21 cellular contexts compared by ENCODE assay signal in genomic region chr7:27124979-27125689, GRCh38. TPM values are rescaled to one million over a fixed set of nuclear protein-coding genes. Genes with fewer than 3 reads are reported as not detected.
A peak's percentile ranks its signal among the peaks of the same experiment; 100 is the strongest.
DNase-seq lines count a peak whose midpoint lies in the region; ATAC-seq and TF ChIP-seq lines count a peak whose summit lies in the region.
"Had no signal": no experiment of that assay in that cellular context is flagged by ENCODE, and none has a peak within 500 bp of the region (broad histone marks: within the 10 kb centered on the region; RNA-seq: fewer than 3 reads in every experiment).

No MANE protein-coding gene starts in this region.

- H3K9me3 Mint-ChIP-seq in HFFc6, result no peaks in the 10 kb centered on the region
- H3K9me3 Mint-ChIP-seq: activated naive CD8-positive, alpha-beta T cell treated with anti-CD3 and anti-CD28 coated beads, Interleukin-2, amount 50 U/mL, for 24 hours; CD8-positive, alpha-beta T cell; naive thymus-derived CD8-positive, alpha-beta T cell had no signal

- TF ChIP-seq POLR2A in esophagus muscularis mucosa (IDR thresholded peaks at IDR 0.05; ENCODE audit: low read depth), result no peak

- no peak for TF ChIP-seq EP300 in esophagus muscularis mucosa (IDR thresholded peaks at IDR 0.05)

- H3K9ac ChIP-seq in muscle layer of colon (ENCODE audit: low read length), result no peak overlapping the region
- no peak overlapping the region for H3K9ac ChIP-seq in subcutaneous abdominal adipose tissue (ENCODE audit: low read length in 5 of 5)

- H3K36me3 Mint-ChIP-seq in HFFc6 (ENCODE audit: low read depth), result peaks cover 11% of the 10 kb centered on the region; the same call in 1 of the 2 replicates
- H3K36me3 Mint-ChIP-seq: CD8-positive, alpha-beta T cell; naive thymus-derived CD8-positive, alpha-beta T cell had no signal

- TF ChIP-seq CTCF in HFFc6 (IDR thresholded peaks at IDR 0.05) (no peak), esophagus muscularis mucosa (IDR thresholded peaks at IDR 0.05) (no peak)

- peak overlapping the region in 3 of 4 donors; percentile 50 to 75 (median 68) for H3K4me3 ChIP-seq in esophagus muscularis mucosa
- no peak overlapping the region for H3K4me3 ChIP-seq in muscle layer of colon (ENCODE audit: low read depth in 1 of 2, low read length in 2 of 2)
- no peak overlapping the region for H3K4me3 ChIP-seq in subcutaneous abdominal adipose tissue (ENCODE audit: low read depth in 1 of 5, low read length in 5 of 5)
- H3K4me3 ChIP-seq: dorsolateral prefrontal cortex, lung, suprapubic skin had no signal

- H3K27me3 ChIP-seq in esophagus muscularis mucosa (no peaks in the 10 kb centered on the region), muscle layer of colon (ENCODE audit: control insufficient read depth in 1 of 2, insufficient read depth in 2 of 2, low read length in 2 of 2) (no peaks in the 10 kb centered on the region), subcutaneous abdominal adipose tissue (ENCODE audit: control insufficient read depth in 5 of 5, insufficient read depth in 4 of 5, low read length in 5 of 5) (no peaks in the 10 kb centered on the region)
- H3K27me3 ChIP-seq: suprapubic skin had no signal

- no peak overlapping the region; the same call in 1 of the 2 replicates for H3K27ac Mint-ChIP-seq in HFFc6
- H3K27ac Mint-ChIP-seq: activated CD4-positive, alpha-beta T cell treated with anti-CD3 and anti-CD28 coated beads for 36 hours; activated naive CD8-positive, alpha-beta T cell treated with anti-CD3 and anti-CD28 coated beads, Interleukin-2, amount 50 U/mL, for 24 hours; CD8-positive, alpha-beta T cell; naive thymus-derived CD8-positive, alpha-beta T cell had no signal

- no peak for DNase-seq in HFFc6
- DNase-seq in esophagus muscularis mucosa (ENCODE audit: extremely low spot score), result no peak
- DNase-seq in T1000 (lab: John Stamatoyannopoulos, UW), result no peak
- DNase-seq in SIG-M5 treated with dmso at 0.1 percent for 504 hours (lab: John Stamatoyannopoulos, UW; ENCODE audit: unreplicated experiment), result no peak
- DNase-seq: activated CD4-positive, alpha-beta T cell treated with anti-CD3 and anti-CD28 coated beads for 36 hours; activated naive CD8-positive, alpha-beta T cell treated with anti-CD3 and anti-CD28 coated beads, Interleukin-2, amount 50 U/mL, for 24 hours; dorsolateral prefrontal cortex; naive thymus-derived CD8-positive, alpha-beta T cell; NCI-H1105; NCI-H2107; NCI-H526; SW 1271 had no signal

- H3K9me3 ChIP-seq in esophagus muscularis mucosa (no peaks in the 10 kb centered on the region), muscle layer of colon (ENCODE audit: low read length) (no peaks in the 10 kb centered on the region), subcutaneous abdominal adipose tissue (ENCODE audit: control insufficient read depth in 5 of 5, low read length in 5 of 5) (no peaks in the 10 kb centered on the region)
- H3K9me3 ChIP-seq: suprapubic skin had no signal

- H3K27ac ChIP-seq in esophagus muscularis mucosa (replicated peaks in 1 of 4), result peak overlapping the region; percentile 96 to 100 (median 99)
- peak overlapping the region; percentile 61 for H3K27ac ChIP-seq in muscle layer of colon (ENCODE audit: low read depth, low read length)
- peak overlapping the region; percentile 60 for H3K27ac ChIP-seq in subcutaneous abdominal adipose tissue (ENCODE audit: low read depth, low read length)
- H3K27ac ChIP-seq: dorsolateral prefrontal cortex, suprapubic skin had no signal

- ATAC-seq in HG03139 (IDR thresholded peaks at IDR 0.05; ENCODE audit: unreplicated experiment), result no peak
- ATAC-seq in HG03196 (IDR thresholded peaks at IDR 0.05; ENCODE audit: unreplicated experiment), result no peak
- ATAC-seq: activated CD4-positive, alpha-beta T cell treated with anti-CD3 and anti-CD28 coated beads for 36 hours; activated naive CD8-positive, alpha-beta T cell treated with anti-CD3 and anti-CD28 coated beads, Interleukin-2, amount 50 U/mL, for 24 hours; CD8-positive, alpha-beta T cell; naive thymus-derived CD8-positive, alpha-beta T cell had no signal

- peaks cover 16% of the 10 kb centered on the region for H3K4me1 Mint-ChIP-seq in HFFc6 (ENCODE audit: low read depth)
- H3K4me1 Mint-ChIP-seq: activated CD4-positive, alpha-beta T cell treated with anti-CD3 and anti-CD28 coated beads for 36 hours; activated naive CD8-positive, alpha-beta T cell treated with anti-CD3 and anti-CD28 coated beads, Interleukin-2, amount 50 U/mL, for 24 hours; naive thymus-derived CD8-positive, alpha-beta T cell had no signal

- 39% methylated on average over 6 of the region's 7 CpGs for WGBS in esophagus muscularis mucosa

- peak overlapping the region; percentile 80 for H3K4me3 Mint-ChIP-seq in HFFc6
- H3K4me3 Mint-ChIP-seq: activated CD4-positive, alpha-beta T cell treated with anti-CD3 and anti-CD28 coated beads for 36 hours; activated naive CD8-positive, alpha-beta T cell treated with anti-CD3 and anti-CD28 coated beads, Interleukin-2, amount 50 U/mL, for 24 hours; CD8-positive, alpha-beta T cell; naive thymus-derived CD8-positive, alpha-beta T cell had no signal

- H3K36me3 ChIP-seq in esophagus muscularis mucosa (no peaks in the 10 kb centered on the region), muscle layer of colon (ENCODE audit: insufficient read depth, low read length) (peaks cover 4% of the 10 kb centered on the region), subcutaneous abdominal adipose tissue (ENCODE audit: control insufficient read depth in 5 of 5, insufficient read depth in 5 of 5, low read length in 5 of 5) (peaks cover 5 to 27% (median 22%) of the 10 kb centered on the region in 5 donors)
- H3K36me3 ChIP-seq: suprapubic skin had no signal

- H3K27me3 Mint-ChIP-seq in HFFc6 (ENCODE audit: insufficient read depth), result peaks cover 20% of the 10 kb centered on the region

- intact Hi-C loops in esophagus muscularis mucosa (cut with DNase I), result no loop called here

- H3K4me1 ChIP-seq in esophagus muscularis mucosa (peaks cover 25 to 80% (median 80%) of the 10 kb centered on the region in 4 donors), muscle layer of colon (ENCODE audit: insufficient read depth, low read length) (peaks cover 71% of the 10 kb centered on the region), subcutaneous abdominal adipose tissue (ENCODE audit: control insufficient read depth in 5 of 5, insufficient read depth in 5 of 5, low read length in 5 of 5) (peaks cover 11 to 90% (median 69%) of the 10 kb centered on the region in 5 donors)

RNA-seq across cellular contexts. Expression of gene HOXA4, which starts 5.4 kb away (rescaled TPM):
- total RNA-seq in HFFc6 (2021; fragmentation: NEBNext Ultra II Directional; extraction: Animal tissue kit (Norgen Biotek cat#: 25700)), result 1 to 10 TPM in 1 of 6 experiments, under 1 TPM in 5; 0.38 to 1.0 (median 0.47) TPM
- 10 to 100 TPM; 12.5 to 26.8 (median 18.1) TPM for total RNA-seq in esophagus muscularis mucosa
- total RNA-seq: bronchial epithelial cell had no signal

RNA-seq across cellular contexts. Expression of gene HOXA5, which starts 18.3 kb away (rescaled TPM):
- total RNA-seq in HFFc6 (2021; fragmentation: NEBNext Ultra II Directional; extraction: Animal tissue kit (Norgen Biotek cat#: 25700)), result 1 to 10 TPM; 2.0 to 3.8 (median 2.8) TPM
- 10 to 100 TPM in 3 of 4 donors, 1 to 10 TPM in 1; 7.8 to 24.8 (median 14.7) TPM for total RNA-seq in esophagus muscularis mucosa
- total RNA-seq: activated CD4-positive, alpha-beta T cell treated with anti-CD3 and anti-CD28 coated beads for 36 hours; bronchial epithelial cell; naive thymus-derived CD8-positive, alpha-beta T cell had no signal

RNA-seq across cellular contexts. Expression of gene HOXA6, which starts 22.4 kb away (rescaled TPM):
- total RNA-seq in HFFc6 (2021; fragmentation: NEBNext Ultra II Directional; extraction: Animal tissue kit (Norgen Biotek cat#: 25700)), result 1 to 10 TPM; 2.3 to 3.8 (median 2.8) TPM
- under 1 TPM in 2 of 4 donors, not detected in 2; 0.66 to 0.92 TPM for total RNA-seq in esophagus muscularis mucosa
- total RNA-seq: activated CD4-positive, alpha-beta T cell treated with anti-CD3 and anti-CD28 coated beads for 36 hours; CD8-positive, alpha-beta T cell; dorsolateral prefrontal cortex; naive thymus-derived CD8-positive, alpha-beta T cell had no signal

RNA-seq across cellular contexts. Expression of gene HOXA2, which starts 22.7 kb away (rescaled TPM):
- total RNA-seq in HFFc6 (2021; fragmentation: NEBNext Ultra II Directional; extraction: Animal tissue kit (Norgen Biotek cat#: 25700)), result under 1 TPM in 3 of 6 experiments, not detected in 3; 0.10 to 0.17 (median 0.14) TPM
- 1 to 10 TPM; 3.3 to 5.4 (median 4.4) TPM for total RNA-seq in esophagus muscularis mucosa
- total RNA-seq: activated CD4-positive, alpha-beta T cell treated with anti-CD3 and anti-CD28 coated beads for 36 hours; bronchial epithelial cell; CD8-positive, alpha-beta T cell; dorsolateral prefrontal cortex; HT1080; naive thymus-derived CD8-positive, alpha-beta T cell had no signal

RNA-seq across cellular contexts. Expression of gene HOXA3, which starts 27.2 kb away (rescaled TPM):
- 1 to 10 TPM in 3 of 6 experiments, under 1 TPM in 3; 0.33 to 1.9 (median 1.1) TPM for total RNA-seq in HFFc6 (2021; fragmentation: NEBNext Ultra II Directional; extraction: Animal tissue kit (Norgen Biotek cat#: 25700))
- total RNA-seq in esophagus muscularis mucosa, result 10 to 100 TPM; 10.2 to 16.6 (median 13.8) TPM
- total RNA-seq: activated CD4-positive, alpha-beta T cell treated with anti-CD3 and anti-CD28 coated beads for 36 hours; bronchial epithelial cell; CD8-positive, alpha-beta T cell; HT1080; naive thymus-derived CD8-positive, alpha-beta T cell had no signal

Comparison
In these comparisons a context has a peak if more than half of its experiments do, and no peak if none do; other contexts are left out.
1. H3K4me3 ChIP-seq: peak in esophagus muscularis mucosa (3 of 4); none in muscle layer of colon (0 of 2) and subcutaneous abdominal adipose tissue (0 of 5).
2. RNA of gene HOXA4, which starts 5.4 kb away (total RNA-seq): 12.5 to 26.8 TPM in esophagus muscularis mucosa; 0.38 to 1.0 TPM in HFFc6; every median in the first group is over 4 times any median in the second.
3. Peak in every context shown above with its lines, with median percentiles within 50 percentile points of each other: H3K27ac ChIP-seq.